Comparison of ENCODE assay signal across 25 cellular contexts in the genomic region with DNA sequence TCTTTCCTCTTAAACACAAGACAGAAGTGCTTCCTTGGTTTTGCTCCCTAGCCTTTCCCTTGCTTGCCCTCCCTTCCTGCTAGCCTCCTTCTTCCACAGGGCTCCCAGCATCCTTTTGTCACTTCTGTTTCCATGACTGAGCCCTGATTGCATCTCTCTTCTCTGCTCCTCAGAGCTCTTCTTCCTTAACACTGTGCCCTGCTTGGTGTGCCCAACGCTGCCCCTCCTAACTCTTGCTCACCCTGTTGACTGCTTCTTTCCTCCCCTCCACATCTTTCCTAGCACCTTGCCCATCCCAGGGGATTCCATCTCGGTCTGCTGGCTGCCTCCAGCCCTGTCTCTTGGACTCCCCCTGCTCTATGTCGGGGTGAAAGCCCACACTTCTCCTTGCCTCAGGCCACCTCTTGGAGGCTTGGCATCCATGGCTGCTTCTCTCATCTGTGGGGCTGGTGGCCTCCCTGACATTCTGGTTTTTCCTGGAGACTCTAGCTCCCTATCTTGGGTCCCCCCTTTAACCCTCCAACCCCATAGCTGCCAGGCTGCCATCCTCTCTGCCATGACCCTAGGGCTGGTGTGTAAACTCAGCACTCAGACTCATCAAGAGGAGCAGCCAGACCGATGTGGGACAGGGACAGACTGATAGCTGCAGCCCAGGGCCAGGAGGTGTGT. TPM values are rescaled to one million over a fixed set of nuclear protein-coding genes. Genes with fewer than 3 reads are reported as not detected.
A peak's percentile ranks its signal among the peaks of the same experiment; 100 is the strongest.
DNase-seq lines count a peak whose midpoint lies in the region; ATAC-seq, FAIRE-seq and TF ChIP-seq lines count a peak whose summit lies in the region.
"Had no signal": no experiment of that assay in that cellular context is flagged by ENCODE, and none has a peak within 500 bp of the region (broad histone marks: within the 10 kb centered on the region; RNA-seq: fewer than 3 reads in every experiment).

No MANE protein-coding gene starts in this region.

- BruUV-seq in A673 (replicated peaks; lab: Mats Ljungman, UMichigan), result no TSS peak

- H3K9me3 Mint-ChIP-seq in stimulated activated effector memory CD8-positive, alpha-beta T cell treated with anti-CD3 and anti-CD28 coated beads, Interleukin-12 subunit alpha, Interleukin-12 subunit beta, amount 100 ng/mL, for 72 hours, result no peaks in the 10 kb centered on the region
- H3K9me3 Mint-ChIP-seq: CD4-positive, alpha-beta T cell; GM23338; HFFc6; IgD-negative memory B cell had no signal

- no peak for TF ChIP-seq EP300 in H1 (IDR thresholded peaks at IDR 0.05; ENCODE audit: borderline replicate concordance in 1 of 2, low read depth in 2 of 2, low read length in 2 of 2)

- TF ChIP-seq RAD21 in H1 (IDR thresholded peaks at IDR 0.05 in 1 of 2, conservative IDR thresholded peaks at IDR 0.05 in 1 of 2; ENCODE audit: low read depth in 2 of 2, low read length in 2 of 2), result no peak

- TF ChIP-seq CTCF in right atrium auricular region (IDR thresholded peaks at IDR 0.05), result no peak
- TF ChIP-seq CTCF in H1 (IDR thresholded peaks at IDR 0.05; ENCODE audit: control extremely low read depth in 1 of 3, insufficient read depth in 1 of 3, low read depth in 1 of 3, low read length in 3 of 3), result no peak
- no peak for TF ChIP-seq CTCF in right lobe of liver (IDR thresholded peaks at IDR 0.05)
- TF ChIP-seq CTCF in A673 (conservative IDR thresholded peaks at IDR 0.05; ENCODE audit: low read depth, low read length), result no peak

- no peaks in the 10 kb centered on the region for H3K79me2 ChIP-seq in H1 (ENCODE audit: control insufficient read depth in 1 of 2, insufficient read depth in 2 of 2, low read length in 2 of 2)

- H3K4me1 Mint-ChIP-seq in stimulated activated effector memory CD8-positive, alpha-beta T cell treated with anti-CD3 and anti-CD28 coated beads, Interleukin-12 subunit alpha, Interleukin-12 subunit beta, amount 100 ng/mL, for 72 hours, result no peaks in the 10 kb centered on the region

- no peak overlapping the region for H2BK15ac ChIP-seq in H1 (ENCODE audit: low read length)

- H3K27me3 ChIP-seq in right atrium auricular region (no peaks in the 10 kb centered on the region), right cardiac atrium (ENCODE audit: control insufficient read depth, insufficient read depth) (no peaks in the 10 kb centered on the region), H1 (replicated peaks in 1 of 4; ENCODE audit: control insufficient read depth in 3 of 4, extremely low read depth in 1 of 4, insufficient read depth in 3 of 4, low read length in 3 of 4) (peaks cover 10 to 18% (median 14%) of the 10 kb centered on the region in 4 experiments), right lobe of liver (no peaks in the 10 kb centered on the region), A673 (replicated peaks; ENCODE audit: insufficient read depth, low read depth, low read length, poor library complexity) (peaks cover 24% of the 10 kb centered on the region)

- H2BK20ac ChIP-seq in H1 (ENCODE audit: low read length), result no peak overlapping the region

- no peak overlapping the region for H2BK120ac ChIP-seq in H1 (replicated peaks; ENCODE audit: low read depth, low read length)

- H3K4me3 ChIP-seq in right atrium auricular region, result no peak overlapping the region
- no peak overlapping the region for H3K4me3 ChIP-seq in right cardiac atrium (ENCODE audit: low read length)
- no peak overlapping the region for H3K4me3 ChIP-seq in H1 (ENCODE audit: extremely low read depth in 1 of 4, insufficient read depth in 2 of 4, low read depth in 3 of 4, low read length in 4 of 4)
- no peak overlapping the region for H3K4me3 ChIP-seq in right lobe of liver
- no peak overlapping the region for H3K4me3 ChIP-seq in A673 (ENCODE audit: low read depth, low read length, poor library complexity, severe bottlenecking)
- H3K4me3 ChIP-seq: GM23338 had no signal

- no peak overlapping the region for H2BK5ac ChIP-seq in H1 (ENCODE audit: low read depth, low read length)

- no peaks in the 10 kb centered on the region for H3K36me3 Mint-ChIP-seq in stimulated activated effector memory CD8-positive, alpha-beta T cell treated with anti-CD3 and anti-CD28 coated beads, Interleukin-12 subunit alpha, Interleukin-12 subunit beta, amount 100 ng/mL, for 72 hours
- H3K36me3 Mint-ChIP-seq: IgD-negative memory B cell had no signal

- intact Hi-C loops in right cardiac atrium (cut with DNase I) (no loop called here), right lobe of liver (cut with DNase I) (no loop called here), A673 (cut with micrococcal nuclease; ENCODE audit: unreplicated experiment) (no loop called here)

- H3K9ac ChIP-seq in H1 (replicated peaks in 1 of 4; ENCODE audit: extremely low read depth in 1 of 4, low read depth in 3 of 4, low read length in 3 of 4), result no peak overlapping the region

- H3K36me3 ChIP-seq in right atrium auricular region, result no peaks in the 10 kb centered on the region
- H3K36me3 ChIP-seq in H1 (ENCODE audit: control insufficient read depth in 2 of 4, insufficient read depth in 4 of 4, low read length in 3 of 4), result no peaks in the 10 kb centered on the region
- peaks cover 0 to 31% (median 9%) of the 10 kb centered on the region in 4 donors for H3K36me3 ChIP-seq in right lobe of liver
- H3K36me3 ChIP-seq in A673 (ENCODE audit: insufficient read depth, low read length, poor library complexity, severe bottlenecking), result no peaks in the 10 kb centered on the region

- POLR2A ChIA-PET in H1 (lab: Charles Lee; ENCODE audit: partially characterized antibody) (no interaction called here), A673 (lab: Charles Lee; ENCODE audit: low non-redundant PET) (no interaction called here)

- H3K56ac ChIP-seq in H1 (replicated peaks; ENCODE audit: insufficient read length, low read depth, low read length), result no peak overlapping the region

- ATAC-seq in right cardiac atrium (no peak), right lobe of liver (peak in 3 of 4 donors; percentile 0 to 52 (median 9)), GM19395 (IDR thresholded peaks at IDR 0.05; ENCODE audit: unreplicated experiment) (no peak)
- peak; percentile 34 for ATAC-seq in stimulated activated effector memory CD8-positive, alpha-beta T cell treated with anti-CD3 and anti-CD28 coated beads, Interleukin-12 subunit alpha, Interleukin-12 subunit beta, amount 100 ng/mL, for 72 hours
- ATAC-seq: GM23338, HCT116 had no signal

- H2AFZ ChIP-seq in H1 (ENCODE audit: low read length), result no peak overlapping the region
- H2AFZ ChIP-seq: GM23338 had no signal

- DNase-seq in right atrium auricular region (ENCODE audit: low spot score), result peak; percentile 47
- no peak for DNase-seq in right cardiac atrium
- no peak for DNase-seq in H1 (ENCODE audit: low read depth in 1 of 2, low spot score in 2 of 2)
- DNase-seq in right lobe of liver, result peak in 2 of 3 donors; percentile 54 to 69
- no peak for DNase-seq in stimulated activated effector memory CD8-positive, alpha-beta T cell treated with anti-CD3 and anti-CD28 coated beads, Interleukin-12 subunit alpha, Interleukin-12 subunit beta, amount 100 ng/mL, for 72 hours (ENCODE audit: low spot score in 2 of 2)
- DNase-seq in A673 (ENCODE audit: low spot score), result no peak
- no peak for DNase-seq in Kasumi-1 (lab: John Stamatoyannopoulos, UW)
- DNase-seq: AML-193; Caco-2; CD4-positive, alpha-beta T cell; H7; HFFc6 had no signal

- CTCF ChIA-PET in H1 (lab: Charles Lee; ENCODE audit: partially characterized antibody) (interaction anchor here (0.7 to 3.1 kb wide), 7 partner anchors 8 to 457 kb away, joined by 3 to 20 read pairs (median 5); a partner anchor contains a TSS), A673 (lab: Charles Lee) (no interaction called here)

- H4K91ac ChIP-seq in H1 (replicated peaks; ENCODE audit: insufficient read length, low read length), result no peak overlapping the region

- no peak overlapping the region for H3K4me3 Mint-ChIP-seq in stimulated activated effector memory CD8-positive, alpha-beta T cell treated with anti-CD3 and anti-CD28 coated beads, Interleukin-12 subunit alpha, Interleukin-12 subunit beta, amount 100 ng/mL, for 72 hours
- H3K4me3 Mint-ChIP-seq: CD4-positive, alpha-beta T cell; GM23338; HFFc6; IgD-negative memory B cell had no signal

- no peak overlapping the region for H3K4ac ChIP-seq in H1 (replicated peaks; ENCODE audit: insufficient read length, low read depth, low read length)

- no peak overlapping the region for H3K4me2 ChIP-seq in H1 (ENCODE audit: insufficient read depth in 1 of 2, low read depth in 2 of 2, low read length in 2 of 2)
- H3K4me2 ChIP-seq: GM23338 had no signal

- H3K4me1 ChIP-seq in right atrium auricular region (peaks cover 0 to under 1% of the 10 kb centered on the region in 2 donors), right cardiac atrium (ENCODE audit: control insufficient read depth, insufficient read depth, low read length) (no peaks in the 10 kb centered on the region), H1 (replicated peaks in 1 of 4; ENCODE audit: control insufficient read depth in 3 of 4, insufficient read depth in 4 of 4, low read length in 3 of 4) (peaks cover 0 to 6% (median 2%) of the 10 kb centered on the region in 4 experiments), right lobe of liver (peaks cover 0 to 6% (median 0%) of the 10 kb centered on the region in 4 donors), A673 (ENCODE audit: insufficient read depth, low read length, poor library complexity, severe bottlenecking) (no peaks in the 10 kb centered on the region)
- H3K4me1 ChIP-seq: Caco-2 had no signal

- no peak overlapping the region for H4K5ac ChIP-seq in H1 (ENCODE audit: insufficient read length, low read depth, low read length)

- no peak overlapping the region for H3K14ac ChIP-seq in H1 (ENCODE audit: insufficient read length)

- H3K18ac ChIP-seq in H1 (ENCODE audit: extremely low read depth, low read length), result no peak overlapping the region

- no peaks in the 10 kb centered on the region for H3K9me3 ChIP-seq in right atrium auricular region
- H3K9me3 ChIP-seq in right cardiac atrium (ENCODE audit: control insufficient read depth, low read length), result no peaks in the 10 kb centered on the region
- H3K9me3 ChIP-seq in H1 (ENCODE audit: insufficient read depth in 2 of 2, low read depth in 1 of 2, low read length in 1 of 2), result no peaks in the 10 kb centered on the region
- no peaks in the 10 kb centered on the region for H3K9me3 ChIP-seq in right lobe of liver
- no peaks in the 10 kb centered on the region for H3K9me3 ChIP-seq in A673 (ENCODE audit: low read depth, low read length, poor library complexity, severe bottlenecking)
- H3K9me3 ChIP-seq: Caco-2 had no signal

- H4K8ac ChIP-seq in H1 (ENCODE audit: extremely low read depth, insufficient read depth, low read length), result no peak overlapping the region

- H3K27ac Mint-ChIP-seq in stimulated activated effector memory CD8-positive, alpha-beta T cell treated with anti-CD3 and anti-CD28 coated beads, Interleukin-12 subunit alpha, Interleukin-12 subunit beta, amount 100 ng/mL, for 72 hours, result no peak overlapping the region
- H3K27ac Mint-ChIP-seq: CD4-positive, alpha-beta T cell; GM23338; HFFc6 had no signal

- H3K23ac ChIP-seq in H1 (ENCODE audit: insufficient read length), result no peak overlapping the region

- no peak overlapping the region for H3K27ac ChIP-seq in right atrium auricular region
- no peak overlapping the region for H3K27ac ChIP-seq in right cardiac atrium (ENCODE audit: low read length)
- no peak overlapping the region for H3K27ac ChIP-seq in H1 (ENCODE audit: low read depth, low read length)
- no peak overlapping the region for H3K27ac ChIP-seq in right lobe of liver
- no peak overlapping the region for H3K27ac ChIP-seq in A673 (ENCODE audit: low read depth, low read length, poor library complexity, severe bottlenecking)
- H3K27ac ChIP-seq: C4-2B, HL-60 had no signal

- WGBS in right cardiac atrium, result 82% methylated on average over 4 of the region's 4 CpGs
- WGBS in H1 (ENCODE audit: extremely low coverage in 1 of 2, insufficient coverage in 1 of 2, insufficient read length in 1 of 2, insufficient replicate concordance in 2 of 2, low coverage in 1 of 2, low lambda C conversion rate in 2 of 2, missing lambda C conversion rate in 1 of 2), 2 experiments, result 96% methylated on average over 4 of the region's 4 CpGs; no CpG with 5 or more reads in 1 of the 2 experiments
- 19% methylated on average over 3 of the region's 4 CpGs for WGBS in right lobe of liver (ENCODE audit: insufficient coverage, low coverage, low lambda C conversion rate, missing lambda C conversion rate)

- no peak overlapping the region for H2BK12ac ChIP-seq in H1 (ENCODE audit: low read depth, low read length)

- peaks cover 2% of the 10 kb centered on the region; the same call in 1 of the 2 replicates for H3K23me2 ChIP-seq in H1 (ENCODE audit: low read depth, low read length)

- FAIRE-seq in H1 (lab: Jason Lieb, UNC), result no peak
- FAIRE-seq: A204.1, D721Med, G401.6, GM12891, GM18507 had no signal

- H3K79me1 ChIP-seq in H1 (ENCODE audit: low read depth, low read length), result no peaks in the 10 kb centered on the region

- TF ChIP-seq POLR2A in H1 (IDR thresholded peaks at IDR 0.05; ENCODE audit: control extremely low read depth in 1 of 2, low read depth in 2 of 2, low read length in 2 of 2) (no peak), right lobe of liver (IDR thresholded peaks at IDR 0.05) (no peak)

- H4K20me1 ChIP-seq in H1 (replicated peaks in 1 of 2; ENCODE audit: control insufficient read depth in 1 of 2, insufficient read depth in 2 of 2, low read length in 2 of 2), result no peaks in the 10 kb centered on the region

- H2AK5ac ChIP-seq in H1 (ENCODE audit: low read depth, low read length), result peak overlapping the region; percentile 15; the same call in 1 of the 2 replicates

RNA-seq across cellular contexts. Expression of a gene that starts 5.8 kb away (rescaled TPM):
- total RNA-seq in right atrium auricular region (1 to 10 TPM in 1 of 2 donors, not detected in 1; 1.6 TPM), right cardiac atrium (under 1 TPM in 1 of 4 donors, not detected in 3; 0.25 TPM), right lobe of liver (100 to 1,000 TPM in 5 of 6 experiments, 1 to 10 TPM in 1; 7.7 to 566 (median 283) TPM), A673 (2021) (not detected in 2 replicates)
- polyA plus RNA-seq in right cardiac atrium (0.14 TPM), H1 (2011; rRNA removed) (not detected in 2 replicates)
- not detected in 2 replicates for total RNA-seq in H1 (2021; fragmentation: NEBNext Ultra II Directional; extraction: Animal tissue kit (Norgen Biotek cat#: 25700))
- polyA plus RNA-seq in H1 (2011; cell fraction: cytosol; rRNA removed), result 0.23 TPM
- not detected for polyA plus RNA-seq in H1 (2011; cell fraction: nucleus; rRNA removed)
- polyA plus RNA-seq in H1 (2012, experiment 1 of 2), result not detected in 4 replicates
- polyA plus RNA-seq in H1 (2012, experiment 2 of 2), result 0.26 TPM
- polyA plus RNA-seq in H1 (2013, experiment 1 of 2), result 0.10 TPM
- 0.04 TPM for polyA plus RNA-seq in H1 (2013, experiment 2 of 2)
- not detected in 2 replicates for polyA minus RNA-seq in H1 (2011; rRNA and poly(A)+ RNA removed)
- polyA minus RNA-seq in H1 (2011; cell fraction: cytosol; rRNA and poly(A)+ RNA removed), result not detected
- polyA minus RNA-seq in H1 (2011; cell fraction: nucleus; rRNA and poly(A)+ RNA removed), result not detected
- total RNA-seq: Caco-2; CD4-positive, alpha-beta T cell; GM23338; H7; HFFc6 had no signal
- polyA plus RNA-seq: BJ, GM23338, IgD-negative memory B cell had no signal

RNA-seq across cellular contexts. Expression of a gene that starts 21.2 kb away (rescaled TPM):
- total RNA-seq in right atrium auricular region (not detected), right cardiac atrium (not detected), right lobe of liver (under 1 TPM in 1 of 6 experiments, not detected in 5; 0.07 TPM), A673 (2021) (not detected in 2 replicates)
- polyA plus RNA-seq in right cardiac atrium (not detected), H1 (2011; rRNA removed) (not detected in 2 replicates)
- total RNA-seq in H1 (2021; fragmentation: NEBNext Ultra II Directional; extraction: Animal tissue kit (Norgen Biotek cat#: 25700)), result not detected in 2 replicates
- not detected for polyA plus RNA-seq in H1 (2011; cell fraction: cytosol; rRNA removed)
- not detected for polyA plus RNA-seq in H1 (2011; cell fraction: nucleus; rRNA removed)
- polyA plus RNA-seq in H1 (2012, experiment 1 of 2), result not detected in 4 replicates
- polyA plus RNA-seq in H1 (2012, experiment 2 of 2), result not detected
- not detected for polyA plus RNA-seq in H1 (2013, experiment 1 of 2)
- not detected for polyA plus RNA-seq in H1 (2013, experiment 2 of 2)
- polyA minus RNA-seq in H1 (2011; rRNA and poly(A)+ RNA removed), result not detected in 2 replicates
- polyA minus RNA-seq in H1 (2011; cell fraction: cytosol; rRNA and poly(A)+ RNA removed), result not detected
- not detected for polyA minus RNA-seq in H1 (2011; cell fraction: nucleus; rRNA and poly(A)+ RNA removed)
- total RNA-seq: Caco-2; CD4-positive, alpha-beta T cell; GM23338; H7; HFFc6; HT1080 had no signal
- polyA plus RNA-seq: BJ, GM23338, IgD-negative memory B cell had no signal

RNA-seq across cellular contexts. Expression of a gene that starts 26.9 kb away (rescaled TPM):
- total RNA-seq in right atrium auricular region, result 100 to 1,000 TPM; 122 to 251 TPM
- 100 to 1,000 TPM in 1 of 4 donors, 10 to 100 TPM in 3; 90.6 to 212 (median 97.5) TPM for total RNA-seq in right cardiac atrium
- 117 TPM for polyA plus RNA-seq in right cardiac atrium
- total RNA-seq in H1 (2021; fragmentation: NEBNext Ultra II Directional; extraction: Animal tissue kit (Norgen Biotek cat#: 25700)), result 5.5 and 7.1 TPM in 2 replicates
- 12.1 TPM in 2 replicates for polyA plus RNA-seq in H1 (2011; rRNA removed)
- 11.9 TPM for polyA plus RNA-seq in H1 (2011; cell fraction: cytosol; rRNA removed)
- 9.8 TPM for polyA plus RNA-seq in H1 (2011; cell fraction: nucleus; rRNA removed)
- polyA plus RNA-seq in H1 (2012, experiment 1 of 2), result 8.9 to 10.8 TPM (median 9.8 TPM) in 4 replicates
- 11.2 TPM for polyA plus RNA-seq in H1 (2012, experiment 2 of 2)
- polyA plus RNA-seq in H1 (2013, experiment 1 of 2), result 7.7 TPM
- polyA plus RNA-seq in H1 (2013, experiment 2 of 2), result 9.2 TPM
- polyA minus RNA-seq in H1 (2011; rRNA and poly(A)+ RNA removed), result 4.7 and 6.3 TPM in 2 replicates
- polyA minus RNA-seq in H1 (2011; cell fraction: cytosol; rRNA and poly(A)+ RNA removed), result 10.3 TPM
- polyA minus RNA-seq in H1 (2011; cell fraction: nucleus; rRNA and poly(A)+ RNA removed), result 16.8 TPM
- total RNA-seq in right lobe of liver, result 100 to 1,000 TPM in 5 of 6 experiments, 10 to 100 TPM in 1; 85.9 to 321 (median 183) TPM
- total RNA-seq in A673 (2021), result 0.81 and 1.1 TPM in 2 replicates
- total RNA-seq: HT1080 had no signal

Comparison
In these comparisons a context has a peak if more than half of its experiments do, and no peak if none do; other contexts are left out.
1. DNase-seq: peak in right atrium auricular region (single experiment) and right lobe of liver (2 of 3); none in right cardiac atrium (0 of 3), H1 (0 of 2), stimulated activated effector memory CD8-positive, alpha-beta T cell treated with anti-CD3 and anti-CD28 coated beads, Interleukin-12 subunit alpha, Interleukin-12 subunit beta, amount 100 ng/mL, for 72 hours (0 of 2), A673 (single experiment) and Kasumi-1 (0 of 2).
2. ATAC-seq: peak in right lobe of liver (3 of 4) and stimulated activated effector memory CD8-positive, alpha-beta T cell treated with anti-CD3 and anti-CD28 coated beads, Interleukin-12 subunit alpha, Interleukin-12 subunit beta, amount 100 ng/mL, for 72 hours (single experiment); none in right cardiac atrium (0 of 2) and GM19395 (single experiment).
3. RNA of a gene that starts 26.9 kb away (total RNA-seq): 122 to 251 TPM in right atrium auricular region, 85.9 to 321 TPM in right lobe of liver and 90.6 to 212 TPM in right cardiac atrium; 5.5 to 7.1 TPM in H1 and 0.81 to 1.1 TPM in A673; every median in the first group is over 10 times any median in the second.